ENCODE assay signal across 6 cellular contexts in the genomic region with DNA sequence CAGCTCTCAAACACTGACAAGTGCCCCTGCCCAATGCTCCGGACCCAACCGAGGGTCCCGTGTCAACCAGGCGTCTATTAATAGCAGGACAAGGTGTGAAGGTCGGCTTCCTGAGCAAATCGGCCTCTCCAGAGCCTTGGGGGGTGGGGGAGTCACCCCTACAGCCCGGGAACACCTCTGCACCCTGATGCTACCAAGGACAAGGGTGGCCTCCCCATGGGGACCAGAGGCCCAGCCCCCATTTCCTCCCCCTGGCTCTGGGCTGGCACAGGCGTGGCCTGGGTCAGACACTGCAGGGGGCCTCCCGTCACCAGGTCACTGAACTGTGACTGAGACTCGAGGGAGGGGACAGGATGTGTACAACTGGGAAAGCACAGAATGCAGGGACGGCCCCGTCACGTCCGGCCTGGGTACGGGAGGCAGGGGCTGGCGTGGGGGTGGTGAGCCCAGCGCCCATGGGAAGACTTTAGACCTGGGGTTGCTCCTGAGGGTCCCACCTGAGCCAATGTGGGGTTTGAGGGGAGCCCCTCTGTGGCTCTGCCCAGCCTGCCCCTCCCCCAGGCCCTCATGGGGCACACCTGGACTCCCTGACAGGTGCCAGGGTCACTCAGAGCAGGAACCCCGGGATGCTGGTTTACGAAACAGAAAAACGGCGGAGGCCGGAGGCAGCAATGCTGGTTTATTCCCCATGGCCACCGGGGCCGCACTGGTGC. TPM values are rescaled to one million over a fixed set of nuclear protein-coding genes. Genes with fewer than 3 reads are reported as not detected.
DNase-seq lines count a peak whose midpoint lies in the region; ATAC-seq and TF ChIP-seq lines count a peak whose summit lies in the region.

No MANE protein-coding gene starts in this region.

- H2AFZ ChIP-seq in HCT116 (ENCODE audit: low read depth, low read length, poor library complexity, severe bottlenecking), result no peak overlapping the region
- no peak overlapping the region for H2AFZ ChIP-seq in SU-DHL-6 (ENCODE audit: low read depth, low read length, severe bottlenecking)

- RAD21 ChIA-PET in HCT116 (lab: Charles Lee; ENCODE audit: low non-redundant PET in 1 of 2, low total read pairs in 2 of 2, uncharacterized antibody in 2 of 2, unreplicated experiment in 2 of 2), result no interaction called here

- H3K4me2 ChIP-seq in HCT116 (ENCODE audit: low read length) (peak overlapping the region; percentile 95), SU-DHL-6 (ENCODE audit: low read depth, low read length, poor library complexity, severe bottlenecking) (peak overlapping the region; percentile 84)

- TF ChIP-seq RAD21 in HCT116 (IDR thresholded peaks at IDR 0.05; ENCODE audit: low read depth), result no peak

- H3K4me3 Mint-ChIP-seq in CD8-positive, alpha-beta memory T cell, result peak overlapping the region; percentile 88 to 98 (median 92)

- no peaks in the 10 kb centered on the region for H3F3A ChIP-seq in SU-DHL-6 (ENCODE audit: insufficient read depth)

- H3K36me3 ChIP-seq in CD8-positive, alpha-beta memory T cell (ENCODE audit: insufficient read depth, low read length), result peaks cover 5% of the 10 kb centered on the region
- H3K36me3 ChIP-seq in HCT116 (ENCODE audit: control insufficient read depth in 1 of 2, insufficient read depth in 2 of 2, low read length in 2 of 2), result peaks cover 5 to 10% of the 10 kb centered on the region in 2 experiments; a peak in 1 of 4 replicates
- no peaks in the 10 kb centered on the region for H3K36me3 ChIP-seq in SU-DHL-6 (ENCODE audit: low read length)
- H3K36me3 ChIP-seq in effector memory CD4-positive, alpha-beta T cell (ENCODE audit: control insufficient read depth, insufficient read depth, low read length), result peaks cover 16% of the 10 kb centered on the region
- H3K36me3 ChIP-seq in gastrocnemius medialis, result peaks cover 0 to 29% of the 10 kb centered on the region in 2 donors

- no peaks in the 10 kb centered on the region for H3K9me3 ChIP-seq in CD8-positive, alpha-beta memory T cell (ENCODE audit: low read length)
- H3K9me3 ChIP-seq in HCT116 (ENCODE audit: control insufficient read depth in 1 of 2, insufficient read depth in 1 of 2, low read depth in 1 of 2, low read length in 2 of 2) (no peaks in the 10 kb centered on the region), SU-DHL-6 (ENCODE audit: insufficient read depth, low read length) (no peaks in the 10 kb centered on the region), gastrocnemius medialis (no peaks in the 10 kb centered on the region)
- no peaks in the 10 kb centered on the region for H3K9me3 ChIP-seq in effector memory CD4-positive, alpha-beta T cell (ENCODE audit: control insufficient read depth, low read length)

- H3K79me2 ChIP-seq in HCT116 (ENCODE audit: insufficient read depth, low read length) (peaks cover 36% of the 10 kb centered on the region), SU-DHL-6 (ENCODE audit: insufficient read depth, low read length) (peaks cover 26% of the 10 kb centered on the region)

- ATAC-seq in HCT116, result peak; percentile 73
- ATAC-seq in gastrocnemius medialis, result peak; percentile 32 to 59

- TF ChIP-seq POLR2A in HCT116 (IDR thresholded peaks at IDR 0.05; ENCODE audit: borderline replicate concordance, extremely low read depth, insufficient read depth, insufficient read length), result no peak
- TF ChIP-seq POLR2A in gastrocnemius medialis (IDR thresholded peaks at IDR 0.05), result no peak

- H3K36me3 Mint-ChIP-seq in CD8-positive, alpha-beta memory T cell, result peaks cover 0 to 45% (median 0%) of the 10 kb centered on the region in 3 donors

- H3K9ac ChIP-seq in HCT116 (ENCODE audit: low read length) (peak overlapping the region; percentile 98), SU-DHL-6 (ENCODE audit: low read length) (peak overlapping the region; percentile 95)

- CTCF ChIA-PET in CD8-positive, alpha-beta memory T cell (lab: Charles Lee), result interaction anchor here (1.3 kb wide), 1 partner anchor 11 kb away, joined by 5 read pairs; a partner anchor contains a TSS
- CTCF ChIA-PET in HCT116 (lab: Charles Lee), result no interaction called here

- H3K4me1 ChIP-seq in CD8-positive, alpha-beta memory T cell (ENCODE audit: insufficient read depth, low read length), result peaks cover 24% of the 10 kb centered on the region
- peaks cover 16 to 26% of the 10 kb centered on the region in 2 experiments for H3K4me1 ChIP-seq in HCT116 (ENCODE audit: control insufficient read depth in 1 of 2, insufficient read depth in 2 of 2, low read length in 2 of 2)
- peaks cover 23% of the 10 kb centered on the region for H3K4me1 ChIP-seq in effector memory CD4-positive, alpha-beta T cell (ENCODE audit: control insufficient read depth, insufficient read depth, low read length, poor library complexity, severe bottlenecking)
- peaks cover 8 to 9% of the 10 kb centered on the region in 2 donors for H3K4me1 ChIP-seq in gastrocnemius medialis

- peak overlapping the region; percentile 80 to 100 (median 95) for H3K27ac Mint-ChIP-seq in CD8-positive, alpha-beta memory T cell

- peak overlapping the region; percentile 96 for H3K4me3 ChIP-seq in CD8-positive, alpha-beta memory T cell (ENCODE audit: low read length)
- H3K4me3 ChIP-seq in HCT116 (replicated peaks in 1 of 2; ENCODE audit: low read depth in 1 of 2, low read length in 2 of 2), result peak overlapping the region; percentile 92 to 99
- peak overlapping the region; percentile 80 for H3K4me3 ChIP-seq in SU-DHL-6 (ENCODE audit: insufficient read depth, low read length, poor library complexity, severe bottlenecking)
- peak overlapping the region; percentile 92 for H3K4me3 ChIP-seq in effector memory CD4-positive, alpha-beta T cell (ENCODE audit: insufficient read depth, low read depth, low read length, poor library complexity, severe bottlenecking)
- H3K4me3 ChIP-seq in gastrocnemius medialis, result peak overlapping the region; percentile 50 to 64 (median 61)

- H3K9me2 ChIP-seq in HCT116 (ENCODE audit: insufficient read depth) (no peaks in the 10 kb centered on the region), SU-DHL-6 (replicated peaks; ENCODE audit: insufficient read depth, low read length) (no peaks in the 10 kb centered on the region)

- in situ Hi-C loops in gastrocnemius medialis (cut with MboI; ENCODE audit: low sequenced_read_pairs in 4 of 4), result no loop called here

- peak overlapping the region; percentile 95 for H3K27ac ChIP-seq in CD8-positive, alpha-beta memory T cell (ENCODE audit: low read depth, low read length)
- peak overlapping the region; percentile 86 for H3K27ac ChIP-seq in HCT116 (ENCODE audit: low read depth, low read length)
- peak overlapping the region; percentile 90 for H3K27ac ChIP-seq in SU-DHL-6 (ENCODE audit: low read depth, low read length)
- H3K27ac ChIP-seq in effector memory CD4-positive, alpha-beta T cell (ENCODE audit: insufficient read depth, low read length, poor library complexity, severe bottlenecking), result peak overlapping the region; percentile 92
- H3K27ac ChIP-seq in gastrocnemius medialis, result peak overlapping the region; percentile 7 to 64 (median 56)

- BruUV-seq in HCT116 (replicated peaks; lab: Mats Ljungman, UMichigan), result TSS peak; percentile 82

- no peaks in the 10 kb centered on the region for H3K9me3 Mint-ChIP-seq in CD8-positive, alpha-beta memory T cell

- TF ChIP-seq CTCF in HCT116 (IDR thresholded peaks at IDR 0.05 in 2 of 3, conservative IDR thresholded peaks at IDR 0.05 in 1 of 3; ENCODE audit: borderline replicate concordance in 1 of 3, insufficient read depth in 1 of 3, low read depth in 2 of 3, low read length in 2 of 3) (no peak), SU-DHL-6 (IDR thresholded peaks at IDR 0.05; ENCODE audit: insufficient read depth, low read length, poor library complexity, severe bottlenecking) (no peak), gastrocnemius medialis (IDR thresholded peaks at IDR 0.05 in 4 of 5, conservative IDR thresholded peaks at IDR 0.05 in 1 of 5) (no peak)

- POLR2A ChIA-PET in CD8-positive, alpha-beta memory T cell (lab: Charles Lee), result interaction anchor here (0.5 to 3.3 kb wide), 3 partner anchors 10 to 50 kb away, joined by 3 to 9 read pairs (median 6); no protein-coding TSS in a partner anchor
- POLR2A ChIA-PET in HCT116 (lab: Charles Lee), result no interaction called here

- peak; percentile 59 to 87 (median 82) for DNase-seq in CD8-positive, alpha-beta memory T cell
- DNase-seq in HCT116 (ENCODE audit: low read depth, low spot score) (peak; percentile 72), gastrocnemius medialis (peak in 1 of 2 donors; percentile 45), NOMO-1 treated with DMSO at 0.1 percent for 48 hours (lab: John Stamatoyannopoulos, UW; ENCODE audit: unreplicated experiment) (no peak)
- peak; percentile 62 to 77 (median 70) for DNase-seq in effector memory CD4-positive, alpha-beta T cell

- H3K27me3 ChIP-seq in CD8-positive, alpha-beta memory T cell (ENCODE audit: insufficient read depth, low read length, poor library complexity, severe bottlenecking), result no peaks in the 10 kb centered on the region
- no peaks in the 10 kb centered on the region for H3K27me3 ChIP-seq in HCT116 (ENCODE audit: insufficient read depth, low read length)
- H3K27me3 ChIP-seq in SU-DHL-6 (ENCODE audit: low read length), result no peaks in the 10 kb centered on the region
- H3K27me3 ChIP-seq in effector memory CD4-positive, alpha-beta T cell (replicated peaks; ENCODE audit: control insufficient read depth, insufficient read depth, low read length, poor library complexity, severe bottlenecking), result no peaks in the 10 kb centered on the region
- no peaks in the 10 kb centered on the region for H3K27me3 ChIP-seq in gastrocnemius medialis

- H3K27me3 Mint-ChIP-seq in CD8-positive, alpha-beta memory T cell, result peaks cover 0 to 2% of the 10 kb centered on the region in 2 donors

- peaks cover 13 to 36% (median 13%) of the 10 kb centered on the region in 3 donors for H3K4me1 Mint-ChIP-seq in CD8-positive, alpha-beta memory T cell

- no peaks in the 10 kb centered on the region for H4K20me1 ChIP-seq in HCT116 (ENCODE audit: insufficient read depth)
- peaks cover 12% of the 10 kb centered on the region; the same call in 1 of the 2 replicates for H4K20me1 ChIP-seq in SU-DHL-6 (ENCODE audit: low read depth, low read length)

- intact Hi-C loops in HCT116 (cut with micrococcal nuclease) (loop anchor here (5.0 kb wide), 1 partner anchor 199 kb away; a partner anchor contains a TSS), gastrocnemius medialis (cut with DNase I; ENCODE audit: low total_unique reads) (no loop called here)

RNA-seq across cellular contexts. Expression of a gene that starts 0.6 kb away (rescaled TPM):
- total RNA-seq in CD8-positive, alpha-beta memory T cell, result 100 to 1,000 TPM; 208 to 237 TPM
- polyA plus RNA-seq in CD8-positive, alpha-beta memory T cell, result 1,129 TPM
- total RNA-seq in HCT116 (2021; ENCODE audit: unreplicated experiment), result 321 TPM
- 329 and 359 TPM in 2 replicates for polyA plus RNA-seq in HCT116 (2012)
- 10 to 100 TPM in 3 of 4 donors, 1 to 10 TPM in 1; 5.1 to 33.2 (median 28.7) TPM for total RNA-seq in gastrocnemius medialis

RNA-seq across cellular contexts. Expression of a gene that starts 11.5 kb away (rescaled TPM):
- total RNA-seq in CD8-positive, alpha-beta memory T cell, result 10 to 100 TPM; 58.0 to 59.7 TPM
- 25.6 TPM for polyA plus RNA-seq in CD8-positive, alpha-beta memory T cell
- total RNA-seq in HCT116 (2021; ENCODE audit: unreplicated experiment), result 119 TPM
- polyA plus RNA-seq in HCT116 (2012), result 97.0 and 141 TPM in 2 replicates
- 10 to 100 TPM in 3 of 4 donors, 1 to 10 TPM in 1; 9.0 to 16.3 (median 13.4) TPM for total RNA-seq in gastrocnemius medialis

RNA-seq across cellular contexts. Expression of a gene that starts 13.1 kb away (rescaled TPM):
- total RNA-seq in CD8-positive, alpha-beta memory T cell, result under 1 TPM in 1 of 2 experiments, not detected in 1; 0.22 TPM
- not detected for polyA plus RNA-seq in CD8-positive, alpha-beta memory T cell
- total RNA-seq in HCT116 (2021; ENCODE audit: unreplicated experiment) (not detected), gastrocnemius medialis (not detected)
- polyA plus RNA-seq in HCT116 (2012), result 0.20 TPM in 1 of 2 replicates, not detected in the other

RNA-seq across cellular contexts. Expression of a gene that starts 34.9 kb away (rescaled TPM):
- 1 to 10 TPM; 2.2 to 2.8 TPM for total RNA-seq in CD8-positive, alpha-beta memory T cell
- polyA plus RNA-seq in CD8-positive, alpha-beta memory T cell, result 13.5 TPM
- 2.2 TPM for total RNA-seq in HCT116 (2021; ENCODE audit: unreplicated experiment)
- polyA plus RNA-seq in HCT116 (2012), result 1.8 and 2.3 TPM in 2 replicates
- total RNA-seq in gastrocnemius medialis, result 1 to 10 TPM; 1.2 to 2.2 (median 1.6) TPM

RNA-seq across cellular contexts. Expression of a gene that starts 54.8 kb away (rescaled TPM):
- total RNA-seq in CD8-positive, alpha-beta memory T cell, result 10 to 100 TPM; 51.7 to 56.2 TPM
- 122 TPM for polyA plus RNA-seq in CD8-positive, alpha-beta memory T cell
- total RNA-seq in HCT116 (2021; ENCODE audit: unreplicated experiment) (39.4 TPM), gastrocnemius medialis (10 to 100 TPM; 22.9 to 32.5 (median 26.1) TPM)
- polyA plus RNA-seq in HCT116 (2012), result 21.5 and 22.1 TPM in 2 replicates
